ENCODE assay signal across 8 cellular contexts in genomic region chr3:136197159-136197715, GRCh38. TPM values are rescaled to one million over a fixed set of nuclear protein-coding genes. Genes with fewer than 3 reads are reported as not detected.
DNase-seq lines count a peak whose midpoint lies in the region; ATAC-seq, FAIRE-seq and TF ChIP-seq lines count a peak whose summit lies in the region.

No MANE protein-coding gene starts in this region.

- peak; percentile 34 for DNase-seq in SIG-M5 treated with dmso at 0.1 percent for 504 hours (lab: John Stamatoyannopoulos, UW; ENCODE audit: unreplicated experiment)
- no peak for DNase-seq in SIG-M5 (lab: John Stamatoyannopoulos, UW)
- DNase-seq in RWPE1 (ENCODE audit: low spot score) = no peak
- no peak for DNase-seq in pancreas
- no peak for DNase-seq in NCI-H345 (lab: John Stamatoyannopoulos, UW)
- DNase-seq in HEK293T (ENCODE audit: extremely low spot score) = no peak

- H3K27ac ChIP-seq in RWPE1 (peak overlapping the region; percentile 100), esophagus (ENCODE audit: low read depth in 2 of 2, low read length in 1 of 2) (peak overlapping the region; percentile 98 to 100), pancreas (peak overlapping the region; percentile 99 to 100 (median 100))

- H3K4me3 ChIP-seq in esophagus (ENCODE audit: low read depth in 1 of 2, low read length in 2 of 2) (peak overlapping the region; percentile 93 to 99), pancreas (peak overlapping the region; percentile 45 to 94 (median 82))

- no peaks in the 10 kb centered on the region for H3K27me3 ChIP-seq in esophagus (ENCODE audit: control insufficient read depth in 1 of 2, insufficient read depth in 2 of 2, low read length in 2 of 2)
- H3K27me3 ChIP-seq in pancreas = no peaks in the 10 kb centered on the region

- TF ChIP-seq CTCF in RWPE1 (conservative IDR thresholded peaks at IDR 0.05; ENCODE audit: low read depth) (no peak), pancreas (IDR thresholded peaks at IDR 0.05) (no peak)

- 12% methylated on average over 13 of the region's 13 CpGs for WGBS in esophagus, 2 donors
- WGBS in pancreas, 2 donors = 8 to 10% methylated on average over 13 of the region's 13 CpGs

- POLR2A ChIA-PET in RWPE1 (lab: Yijun Ruan, JAX; ENCODE audit: low non-redundant PET) = interaction anchor here (0.5 to 1.5 kb wide), 3 partner anchors 13 to 442 kb away, joined by 3 to 6 read pairs (median 5); no protein-coding TSS in a partner anchor
- POLR2A ChIA-PET in HEK293T (lab: Yijun Ruan, JAX) = interaction anchor here (0.5 to 2.1 kb wide), 14 partner anchors 10 to 555 kb away, joined by 3 to 12 read pairs (median 4); partner anchors contain the start of genes PCCB and STAG1

- H3K36me3 ChIP-seq in esophagus (ENCODE audit: control insufficient read depth in 2 of 2, insufficient read depth in 2 of 2, low read length in 1 of 2) (no peaks in the 10 kb centered on the region), pancreas (no peaks in the 10 kb centered on the region)

- H3K4me1 ChIP-seq in esophagus (ENCODE audit: control insufficient read depth in 2 of 2, insufficient read depth in 2 of 2, low read length in 1 of 2) (no peaks in the 10 kb centered on the region), pancreas (peaks cover 16 to 19% (median 18%) of the 10 kb centered on the region in 3 donors)

- ATAC-seq in pancreas (no peak), HG03460 (IDR thresholded peaks at IDR 0.05; ENCODE audit: unreplicated experiment) (no peak)

- intact Hi-C loops in pancreas (cut with DNase I) = no loop called here

- H3K9me3 ChIP-seq in esophagus (ENCODE audit: control insufficient read depth in 2 of 2, insufficient read depth in 1 of 2, low read depth in 1 of 2, low read length in 1 of 2) = no peaks in the 10 kb centered on the region
- no peaks in the 10 kb centered on the region for H3K9me3 ChIP-seq in pancreas

- CTCF ChIA-PET in RWPE1 (lab: Yijun Ruan, JAX) = interaction anchor here (0.7 to 0.8 kb wide), 2 partner anchors 50 to 125 kb away, joined by 3 to 4 read pairs; no protein-coding TSS in a partner anchor
- CTCF ChIA-PET in HEK293T (lab: Yijun Ruan, JAX) = interaction anchor here (0.7 kb wide), 1 partner anchor 26 kb away, joined by 5 read pairs; no protein-coding TSS in a partner anchor

- FAIRE-seq in pancreas (lab: Jason Lieb, UNC) = no peak

TF ChIP-seq in HEK293T, 16 proteins besides CTCF, POLR2A, EP300 and RAD21:
- TF ChIP-seq ARNT (IDR thresholded peaks at IDR 0.05) (no peak), FOXA1 (IDR thresholded peaks at IDR 0.05) (no peak), NFRKB (IDR thresholded peaks at IDR 0.05) (no peak), HDGF (IDR thresholded peaks at IDR 0.05; ENCODE audit: borderline replicate concordance) (no peak), FOXK2 (IDR thresholded peaks at IDR 0.05) (no peak), ZNF384 (IDR thresholded peaks at IDR 0.05) (no peak), SUZ12 (IDR thresholded peaks at IDR 0.05) (no peak)
- TF ChIP-seq, protein P1, sequence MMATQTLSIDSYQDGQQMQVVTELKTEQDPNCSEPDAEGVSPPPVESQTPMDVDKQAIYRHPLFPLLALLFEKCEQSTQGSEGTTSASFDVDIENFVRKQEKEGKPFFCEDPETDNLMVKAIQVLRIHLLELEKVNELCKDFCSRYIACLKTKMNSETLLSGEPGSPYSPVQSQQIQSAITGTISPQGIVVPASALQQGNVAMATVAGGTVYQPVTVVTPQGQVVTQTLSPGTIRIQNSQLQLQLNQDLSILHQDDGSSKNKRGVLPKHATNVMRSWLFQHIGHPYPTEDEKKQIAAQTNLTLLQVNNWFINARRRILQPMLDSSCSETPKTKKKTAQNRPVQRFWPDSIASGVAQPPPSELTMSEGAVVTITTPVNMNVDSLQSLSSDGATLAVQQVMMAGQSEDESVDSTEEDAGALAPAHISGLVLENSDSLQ (IDR thresholded peaks at IDR 0.05) = no peak

RNA-seq across cellular contexts. Expression of gene MSL2, which starts 1.1 kb away (rescaled TPM):
- polyA plus RNA-seq in esophagus (1 to 10 TPM; 3.1 to 4.7 TPM), pancreas (1 to 10 TPM; 3.5 to 7.2 TPM)
- 10 to 100 TPM in 5 of 6 donors, 1 to 10 TPM in 1; 9.4 to 19.2 (median 11.7) TPM for total RNA-seq in pancreas

RNA-seq across cellular contexts. Expression of gene PCCB, which starts 52.9 kb away (rescaled TPM):
- polyA plus RNA-seq in esophagus (10 to 100 TPM; 16.3 to 30.2 TPM), pancreas (10 to 100 TPM in 1 of 2 donors, 1 to 10 TPM in 1; 8.9 to 11.7 TPM)
- 10 to 100 TPM in 5 of 6 donors, 1 to 10 TPM in 1; 9.3 to 24.9 (median 18.2) TPM for total RNA-seq in pancreas
